Comparison of ENCODE assay signal across 1 cellular context in genomic region chr1:201153474-201154388, GRCh38.
TF ChIP-seq lines count a peak whose summit lies in the region.

No MANE protein-coding gene starts in this region.

TF ChIP-seq in K562, 482 proteins besides CTCF, POLR2A, EP300 and RAD21 (continued from another document and continues in another):
- TF ChIP-seq ZFP30 (CRISPR knock-in tag; IDR thresholded peaks at IDR 0.05; ENCODE audit: borderline replicate concordance), result no peak
- TF ChIP-seq TCF15 (CRISPR knock-in tag; IDR thresholded peaks at IDR 0.05), result no peak
- TF ChIP-seq ZNF75A (CRISPR knock-in tag; IDR thresholded peaks at IDR 0.05), result no peak
- no peak for TF ChIP-seq HINFP (tag; conservative IDR thresholded peaks at IDR 0.05; ENCODE audit: low read depth)
- peak; percentile 27 to 55; a peak in 2 of 4 replicates for TF ChIP-seq TEAD1 (CRISPR knock-in tag; IDR thresholded peaks at IDR 0.05)
- TF ChIP-seq ZNF644 (tag; IDR thresholded peaks at IDR 0.05; ENCODE audit: low read depth), result no peak
- TF ChIP-seq, protein P1, sequence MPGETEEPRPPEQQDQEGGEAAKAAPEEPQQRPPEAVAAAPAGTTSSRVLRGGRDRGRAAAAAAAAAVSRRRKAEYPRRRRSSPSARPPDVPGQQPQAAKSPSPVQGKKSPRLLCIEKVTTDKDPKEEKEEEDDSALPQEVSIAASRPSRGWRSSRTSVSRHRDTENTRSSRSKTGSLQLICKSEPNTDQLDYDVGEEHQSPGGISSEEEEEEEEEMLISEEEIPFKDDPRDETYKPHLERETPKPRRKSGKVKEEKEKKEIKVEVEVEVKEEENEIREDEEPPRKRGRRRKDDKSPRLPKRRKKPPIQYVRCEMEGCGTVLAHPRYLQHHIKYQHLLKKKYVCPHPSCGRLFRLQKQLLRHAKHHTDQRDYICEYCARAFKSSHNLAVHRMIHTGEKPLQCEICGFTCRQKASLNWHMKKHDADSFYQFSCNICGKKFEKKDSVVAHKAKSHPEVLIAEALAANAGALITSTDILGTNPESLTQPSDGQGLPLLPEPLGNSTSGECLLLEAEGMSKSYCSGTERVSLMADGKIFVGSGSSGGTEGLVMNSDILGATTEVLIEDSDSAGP (CRISPR knock-in tag; IDR thresholded peaks at IDR 0.05), result no peak
- peak; percentile 27; the same call in 1 of the 2 replicates for TF ChIP-seq HLTF (IDR thresholded peaks at IDR 0.05)
- TF ChIP-seq TRIM28 (IDR thresholded peaks at IDR 0.05), result no peak
- peak in 1 of 2 experiments; percentile 48; a peak in 1 of 4 replicates for TF ChIP-seq ZNF639 (CRISPR knock-in tag; conservative IDR thresholded peaks at IDR 0.05 in 1 of 2, IDR thresholded peaks at IDR 0.05 in 1 of 2)
- no peak for TF ChIP-seq REST (CRISPR knock-in tag; IDR thresholded peaks at IDR 0.05; ENCODE audit: low read depth)
- TF ChIP-seq THAP12 (CRISPR knock-in tag; IDR thresholded peaks at IDR 0.05), result no peak
- TF ChIP-seq ZNF124 (CRISPR knock-in tag; IDR thresholded peaks at IDR 0.05), result no peak
- TF ChIP-seq POLR2B (IDR thresholded peaks at IDR 0.05; ENCODE audit: low read depth, partially characterized antibody), result no peak
- TF ChIP-seq PCBP1 (IDR thresholded peaks at IDR 0.05; ENCODE audit: low read depth, low read length, poor library complexity, severe bottlenecking), result peak; percentile 60
- no peak for TF ChIP-seq ZNF217 (CRISPR knock-in tag; IDR thresholded peaks at IDR 0.05)
- no peak for TF ChIP-seq ZNF431 (CRISPR knock-in tag; IDR thresholded peaks at IDR 0.05)
- TF ChIP-seq HNRNPK (IDR thresholded peaks at IDR 0.05; ENCODE audit: low read depth, low read length, poor library complexity, severe bottlenecking), result no peak
- TF ChIP-seq E2F3 (CRISPR knock-in tag; IDR thresholded peaks at IDR 0.05), result no peak
- TF ChIP-seq ETS2 (tag; IDR thresholded peaks at IDR 0.05; ENCODE audit: borderline replicate concordance, poor library complexity, severe bottlenecking), result no peak
- peak in 1 of 2 experiments; percentile 79; a peak in 2 of 4 replicates for TF ChIP-seq TBL1XR1 (IDR thresholded peaks at IDR 0.05; ENCODE audit: low read length in 2 of 2)
- no peak for TF ChIP-seq DEAF1 (CRISPR knock-in tag; IDR thresholded peaks at IDR 0.05)
- no peak for TF ChIP-seq HDAC3 (IDR thresholded peaks at IDR 0.05; ENCODE audit: borderline replicate concordance, partially characterized antibody)
- peak; percentile 89 for TF ChIP-seq RUNX1 (IDR thresholded peaks at IDR 0.05; ENCODE audit: low read depth)
- peak in 1 of 2 experiments; percentile 82; a peak in 2 of 4 replicates for TF ChIP-seq MLLT1 (IDR thresholded peaks at IDR 0.05)
- TF ChIP-seq ZFPM2 (CRISPR knock-in tag; IDR thresholded peaks at IDR 0.05), result no peak
- no peak for TF ChIP-seq MIER1 (IDR thresholded peaks at IDR 0.05; ENCODE audit: low read depth)
- TF ChIP-seq, protein P2, sequence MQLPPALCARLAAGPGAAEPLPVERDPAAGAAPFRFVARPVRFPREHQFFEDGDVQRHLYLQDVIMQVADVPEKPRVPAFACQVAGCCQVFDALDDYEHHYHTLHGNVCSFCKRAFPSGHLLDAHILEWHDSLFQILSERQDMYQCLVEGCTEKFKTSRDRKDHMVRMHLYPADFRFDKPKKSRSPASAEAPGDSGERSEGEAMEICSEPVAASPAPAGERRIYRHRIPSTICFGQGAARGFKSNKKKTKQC (CRISPR knock-in tag; IDR thresholded peaks at IDR 0.05), result peak; percentile 43; the same call in 1 of the 2 replicates
- TF ChIP-seq, protein P3, sequence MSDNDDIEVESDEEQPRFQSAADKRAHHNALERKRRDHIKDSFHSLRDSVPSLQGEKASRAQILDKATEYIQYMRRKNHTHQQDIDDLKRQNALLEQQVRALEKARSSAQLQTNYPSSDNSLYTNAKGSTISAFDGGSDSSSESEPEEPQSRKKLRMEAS (CRISPR knock-in tag; IDR thresholded peaks at IDR 0.05), result peak; percentile 47
- no peak for TF ChIP-seq KDM2B (CRISPR knock-in tag; IDR thresholded peaks at IDR 0.05)
- TF ChIP-seq HNRNPLL (IDR thresholded peaks at IDR 0.05; ENCODE audit: low read depth, low read length, poor library complexity, severe bottlenecking), result no peak
- no peak for TF ChIP-seq MAFK (IDR thresholded peaks at IDR 0.05; ENCODE audit: low read length)
- TF ChIP-seq, protein P4, sequence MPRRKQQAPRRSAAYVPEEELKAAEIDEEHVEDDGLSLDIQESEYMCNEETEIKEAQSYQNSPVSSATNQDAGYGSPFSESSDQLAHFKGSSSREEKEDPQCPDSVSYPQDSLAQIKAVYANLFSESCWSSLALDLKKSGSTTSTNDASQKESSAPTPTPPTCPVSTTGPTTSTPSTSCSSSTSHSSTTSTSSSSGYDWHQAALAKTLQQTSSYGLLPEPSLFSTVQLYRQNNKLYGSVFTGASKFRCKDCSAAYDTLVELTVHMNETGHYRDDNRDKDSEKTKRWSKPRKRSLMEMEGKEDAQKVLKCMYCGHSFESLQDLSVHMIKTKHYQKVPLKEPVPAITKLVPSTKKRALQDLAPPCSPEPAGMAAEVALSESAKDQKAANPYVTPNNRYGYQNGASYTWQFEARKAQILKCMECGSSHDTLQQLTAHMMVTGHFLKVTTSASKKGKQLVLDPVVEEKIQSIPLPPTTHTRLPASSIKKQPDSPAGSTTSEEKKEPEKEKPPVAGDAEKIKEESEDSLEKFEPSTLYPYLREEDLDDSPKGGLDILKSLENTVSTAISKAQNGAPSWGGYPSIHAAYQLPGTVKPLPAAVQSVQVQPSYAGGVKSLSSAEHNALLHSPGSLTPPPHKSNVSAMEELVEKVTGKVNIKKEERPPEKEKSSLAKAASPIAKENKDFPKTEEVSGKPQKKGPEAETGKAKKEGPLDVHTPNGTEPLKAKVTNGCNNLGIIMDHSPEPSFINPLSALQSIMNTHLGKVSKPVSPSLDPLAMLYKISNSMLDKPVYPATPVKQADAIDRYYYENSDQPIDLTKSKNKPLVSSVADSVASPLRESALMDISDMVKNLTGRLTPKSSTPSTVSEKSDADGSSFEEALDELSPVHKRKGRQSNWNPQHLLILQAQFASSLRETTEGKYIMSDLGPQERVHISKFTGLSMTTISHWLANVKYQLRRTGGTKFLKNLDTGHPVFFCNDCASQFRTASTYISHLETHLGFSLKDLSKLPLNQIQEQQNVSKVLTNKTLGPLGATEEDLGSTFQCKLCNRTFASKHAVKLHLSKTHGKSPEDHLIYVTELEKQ (CRISPR knock-in tag; IDR thresholded peaks at IDR 0.05), result no peak
- no peak for TF ChIP-seq ZNF408 (CRISPR knock-in tag; IDR thresholded peaks at IDR 0.05; ENCODE audit: low read depth)
- no peak for TF ChIP-seq ESRRB (CRISPR knock-in tag; IDR thresholded peaks at IDR 0.05; ENCODE audit: borderline replicate concordance)
- TF ChIP-seq, protein P5, sequence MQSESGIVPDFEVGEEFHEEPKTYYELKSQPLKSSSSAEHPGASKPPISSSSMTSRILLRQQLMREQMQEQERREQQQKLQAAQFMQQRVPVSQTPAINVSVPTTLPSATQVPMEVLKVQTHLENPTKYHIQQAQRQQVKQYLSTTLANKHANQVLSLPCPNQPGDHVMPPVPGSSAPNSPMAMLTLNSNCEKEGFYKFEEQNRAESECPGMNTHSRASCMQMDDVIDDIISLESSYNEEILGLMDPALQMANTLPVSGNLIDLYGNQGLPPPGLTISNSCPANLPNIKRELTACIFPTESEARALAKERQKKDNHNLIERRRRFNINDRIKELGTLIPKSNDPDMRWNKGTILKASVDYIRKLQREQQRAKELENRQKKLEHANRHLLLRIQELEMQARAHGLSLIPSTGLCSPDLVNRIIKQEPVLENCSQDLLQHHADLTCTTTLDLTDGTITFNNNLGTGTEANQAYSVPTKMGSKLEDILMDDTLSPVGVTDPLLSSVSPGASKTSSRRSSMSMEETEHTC (IDR thresholded peaks at IDR 0.05), result no peak
- TF ChIP-seq ASH1L (IDR thresholded peaks at IDR 0.05; ENCODE audit: borderline replicate concordance, low read depth, partially characterized antibody), result no peak
- peak; percentile 84; the same call in 1 of the 2 replicates for TF ChIP-seq MTA3 (IDR thresholded peaks at IDR 0.05; ENCODE audit: borderline replicate concordance)
- no peak; the same call in 1 of the 2 replicates for TF ChIP-seq ZBTB7A (IDR thresholded peaks at IDR 0.05; ENCODE audit: borderline replicate concordance, control insufficient read depth, low read depth, low read length)
- TF ChIP-seq SRF (CRISPR knock-in tag; IDR thresholded peaks at IDR 0.05), result no peak; a peak in 1 of 4 replicates
- no peak for TF ChIP-seq CBX2 (IDR thresholded peaks at IDR 0.05; ENCODE audit: insufficient read depth, low read length, poor library complexity, severe bottlenecking)
